Comparison of ENCODE assay signal across 13 cellular contexts in the genomic region with DNA sequence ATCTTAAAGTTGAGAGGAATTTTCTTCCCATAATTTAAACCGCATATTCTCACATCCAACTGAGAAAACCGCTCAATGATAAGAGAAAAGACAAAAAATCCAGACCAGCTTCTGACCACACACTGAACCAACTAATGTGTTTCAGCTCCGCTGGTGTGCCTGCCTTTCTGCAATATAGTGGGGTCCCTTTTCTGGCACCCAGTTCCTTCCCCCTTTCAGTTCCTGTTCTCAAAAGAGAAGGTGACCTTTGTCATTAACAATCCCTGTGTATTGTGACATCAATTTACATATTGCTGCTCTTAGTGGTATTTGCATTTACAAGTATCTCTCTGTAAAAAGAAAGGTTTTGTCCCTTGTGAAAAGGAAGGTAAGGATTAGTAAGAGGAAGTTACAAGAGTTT. TPM values are rescaled to one million over a fixed set of nuclear protein-coding genes. Genes with fewer than 3 reads are reported as not detected.
DNase-seq lines count a peak whose midpoint lies in the region; ATAC-seq and TF ChIP-seq lines count a peak whose summit lies in the region.
"Had no signal": no experiment of that assay in that cellular context is flagged by ENCODE, and none has a peak within 500 bp of the region (broad histone marks: within the 10 kb centered on the region; RNA-seq: fewer than 3 reads in every experiment).

No MANE protein-coding gene starts in this region.

- no peaks in the 10 kb centered on the region for H4K20me1 ChIP-seq in GM23338 (replicated peaks; ENCODE audit: insufficient read depth)

- no peak overlapping the region for H2AFZ ChIP-seq in GM23338

- peaks cover 52% of the 10 kb centered on the region for H3K4me1 ChIP-seq in GM23338 (ENCODE audit: insufficient read depth)
- peaks cover 6% of the 10 kb centered on the region for H3K4me1 ChIP-seq in lower lobe of right lung
- H3K4me1 ChIP-seq: HAP-1 had no signal

- DNase-seq in GM23338 (ENCODE audit: low spot score): peak; percentile 33
- DNase-seq in lower lobe of right lung: no peak
- no peak for DNase-seq in progenitor cell of endocrine pancreas (ENCODE audit: low spot score, unreplicated experiment)
- no peak for DNase-seq in NCI-H345 treated with DMSO at 0.1 percent for 48 hours (lab: John Stamatoyannopoulos, UW; ENCODE audit: unreplicated experiment)
- DNase-seq in NCI-H1930 (lab: John Stamatoyannopoulos, UW): no peak
- DNase-seq in kidney tubule cell (ENCODE audit: low spot score): no peak
- DNase-seq: activated CD4-positive, alpha-beta T cell treated with anti-CD3 and anti-CD28 coated beads, Interleukin-2, amount 10 ng/mL, durations not matched to agents 24 days and 14 days; activated naive CD8-positive, alpha-beta T cell treated with anti-CD3 and anti-CD28 coated beads, Interleukin-2, amount 50 U/mL, for 24 hours; RPMI8226 had no signal

- H3K36me3 ChIP-seq in GM23338 (ENCODE audit: insufficient read depth) (no peaks in the 10 kb centered on the region), lower lobe of right lung (no peaks in the 10 kb centered on the region)
- H3K36me3 ChIP-seq: HAP-1 had no signal

- H3K27ac Mint-ChIP-seq in GM23338 (peak overlapping the region; percentile 51), progenitor cell of endocrine pancreas (no peak overlapping the region)
- H3K27ac Mint-ChIP-seq: activated CD4-positive, alpha-beta T cell treated with anti-CD3 and anti-CD28 coated beads, Interleukin-2, amount 10 ng/mL, durations not matched to agents 24 days and 14 days; activated naive CD8-positive, alpha-beta T cell treated with anti-CD3 and anti-CD28 coated beads, Interleukin-2, amount 50 U/mL, for 24 hours had no signal

- TF ChIP-seq CTCF in GM23338 (conservative IDR thresholded peaks at IDR 0.05; ENCODE audit: low read depth in 2 of 2): no peak
- no peak for TF ChIP-seq CTCF in lower lobe of right lung (IDR thresholded peaks at IDR 0.05)
- no peak for TF ChIP-seq CTCF in progenitor cell of endocrine pancreas (IDR thresholded peaks at IDR 0.05; ENCODE audit: unreplicated experiment)

- ATAC-seq in GM18907 (IDR thresholded peaks at IDR 0.05; ENCODE audit: unreplicated experiment) (peak; percentile 94), GM23338 (peak; percentile 32), HG03571 (IDR thresholded peaks at IDR 0.05; ENCODE audit: unreplicated experiment) (peak; percentile 89), lower lobe of right lung (peak; percentile 70 to 76)
- ATAC-seq: activated naive CD8-positive, alpha-beta T cell treated with anti-CD3 and anti-CD28 coated beads, Interleukin-2, amount 50 U/mL, for 24 hours had no signal

- H3F3A ChIP-seq in GM23338 (replicated peaks; ENCODE audit: low read depth): peaks cover 3% of the 10 kb centered on the region; the same call in 1 of the 2 replicates

- H3K27me3 ChIP-seq in GM23338 (ENCODE audit: insufficient read depth): no peaks in the 10 kb centered on the region
- H3K27me3 ChIP-seq in lower lobe of right lung (ENCODE audit: low read depth): no peaks in the 10 kb centered on the region

- peak overlapping the region; percentile 69 for H3K4me2 ChIP-seq in GM23338

- H3K4me3 Mint-ChIP-seq in GM23338 (peak overlapping the region; percentile 48), progenitor cell of endocrine pancreas (ENCODE audit: low read depth) (no peak overlapping the region)
- H3K4me3 Mint-ChIP-seq: activated CD4-positive, alpha-beta T cell treated with anti-CD3 and anti-CD28 coated beads, Interleukin-2, amount 10 ng/mL, durations not matched to agents 24 days and 14 days; activated naive CD8-positive, alpha-beta T cell treated with anti-CD3 and anti-CD28 coated beads, Interleukin-2, amount 50 U/mL, for 24 hours had no signal

- H3K9me3 ChIP-seq in lower lobe of right lung: no peaks in the 10 kb centered on the region
- H3K9me3 ChIP-seq: HAP-1 had no signal

- H3K9me2 ChIP-seq in GM23338 (ENCODE audit: insufficient read depth): no peaks in the 10 kb centered on the region; the same call in 1 of the 2 replicates

- no peaks in the 10 kb centered on the region for H3K36me3 Mint-ChIP-seq in GM23338 (ENCODE audit: low read depth)
- no peaks in the 10 kb centered on the region for H3K36me3 Mint-ChIP-seq in progenitor cell of endocrine pancreas (ENCODE audit: insufficient read depth)

- peaks cover 49% of the 10 kb centered on the region for H3K4me1 Mint-ChIP-seq in GM23338
- H3K4me1 Mint-ChIP-seq in progenitor cell of endocrine pancreas (ENCODE audit: low read depth): peaks cover 7% of the 10 kb centered on the region
- H3K4me1 Mint-ChIP-seq: activated CD4-positive, alpha-beta T cell treated with anti-CD3 and anti-CD28 coated beads, Interleukin-2, amount 10 ng/mL, durations not matched to agents 24 days and 14 days; activated naive CD8-positive, alpha-beta T cell treated with anti-CD3 and anti-CD28 coated beads, Interleukin-2, amount 50 U/mL, for 24 hours had no signal

- H3K79me2 ChIP-seq in GM23338 (replicated peaks; ENCODE audit: insufficient read depth): no peaks in the 10 kb centered on the region

- peak overlapping the region; percentile 26 for H3K4me3 ChIP-seq in GM23338
- no peak overlapping the region for H3K4me3 ChIP-seq in lower lobe of right lung
- H3K4me3 ChIP-seq: HAP-1 had no signal

- peak overlapping the region; percentile 90 for H3K27ac ChIP-seq in GM23338 (ENCODE audit: low read depth)
- no peak overlapping the region for H3K27ac ChIP-seq in lower lobe of right lung

- H3K27me3 Mint-ChIP-seq in GM23338 (ENCODE audit: insufficient read depth, low read depth, poor library complexity) (no peaks in the 10 kb centered on the region), progenitor cell of endocrine pancreas (peaks cover 39% of the 10 kb centered on the region)
- H3K27me3 Mint-ChIP-seq: activated CD4-positive, alpha-beta T cell treated with anti-CD3 and anti-CD28 coated beads, Interleukin-2, amount 10 ng/mL, durations not matched to agents 24 days and 14 days had no signal

- no peaks in the 10 kb centered on the region for H3K9me3 Mint-ChIP-seq in GM23338
- no peaks in the 10 kb centered on the region for H3K9me3 Mint-ChIP-seq in progenitor cell of endocrine pancreas (ENCODE audit: low read depth)
- H3K9me3 Mint-ChIP-seq: activated CD4-positive, alpha-beta T cell treated with anti-CD3 and anti-CD28 coated beads, Interleukin-2, amount 10 ng/mL, durations not matched to agents 24 days and 14 days; activated naive CD8-positive, alpha-beta T cell treated with anti-CD3 and anti-CD28 coated beads, Interleukin-2, amount 50 U/mL, for 24 hours had no signal

- intact Hi-C loops in lower lobe of right lung (cut with DNase I): no loop called here

TF ChIP-seq in GM23338, 12 proteins besides CTCF, POLR2A, EP300 and RAD21 (continues in another document):
- TF ChIP-seq CREB1 (CRISPR knock-in tag; IDR thresholded peaks at IDR 0.05; ENCODE audit: low read depth): no peak
- TF ChIP-seq ZNF331 (CRISPR knock-in tag; IDR thresholded peaks at IDR 0.05; ENCODE audit: low read depth): no peak

RNA-seq across cellular contexts. Expression of a gene that starts 1.3 kb away (rescaled TPM):
- 0.27 and 0.52 TPM in 2 replicates for total RNA-seq in GM23338 (2014; rRNA removed; shearing (Covaris generic))
- 1.6 and 2.4 TPM in 2 replicates for polyA plus RNA-seq in GM23338 (2016; fragmentation: Nextera tagmentation; extraction: Ambion mirVana)
- total RNA-seq in lower lobe of right lung (not detected), progenitor cell of endocrine pancreas (0.96 and 1.2 TPM in 2 replicates)
- total RNA-seq: activated CD4-positive, alpha-beta T cell treated with anti-CD3 and anti-CD28 coated beads, Interleukin-2, amount 10 ng/mL, durations not matched to agents 24 days and 14 days; osteoblast had no signal

Comparison
In these comparisons a context has a peak if more than half of its experiments do, and no peak if none do; other contexts are left out.
1. ATAC-seq: peak in every context shown above with its lines; median percentile 94 in GM18907; 89 in HG03571; 73 in lower lobe of right lung; 32 in GM23338.